20 cellular contexts compared by ENCODE assay signal in the genomic region with DNA sequence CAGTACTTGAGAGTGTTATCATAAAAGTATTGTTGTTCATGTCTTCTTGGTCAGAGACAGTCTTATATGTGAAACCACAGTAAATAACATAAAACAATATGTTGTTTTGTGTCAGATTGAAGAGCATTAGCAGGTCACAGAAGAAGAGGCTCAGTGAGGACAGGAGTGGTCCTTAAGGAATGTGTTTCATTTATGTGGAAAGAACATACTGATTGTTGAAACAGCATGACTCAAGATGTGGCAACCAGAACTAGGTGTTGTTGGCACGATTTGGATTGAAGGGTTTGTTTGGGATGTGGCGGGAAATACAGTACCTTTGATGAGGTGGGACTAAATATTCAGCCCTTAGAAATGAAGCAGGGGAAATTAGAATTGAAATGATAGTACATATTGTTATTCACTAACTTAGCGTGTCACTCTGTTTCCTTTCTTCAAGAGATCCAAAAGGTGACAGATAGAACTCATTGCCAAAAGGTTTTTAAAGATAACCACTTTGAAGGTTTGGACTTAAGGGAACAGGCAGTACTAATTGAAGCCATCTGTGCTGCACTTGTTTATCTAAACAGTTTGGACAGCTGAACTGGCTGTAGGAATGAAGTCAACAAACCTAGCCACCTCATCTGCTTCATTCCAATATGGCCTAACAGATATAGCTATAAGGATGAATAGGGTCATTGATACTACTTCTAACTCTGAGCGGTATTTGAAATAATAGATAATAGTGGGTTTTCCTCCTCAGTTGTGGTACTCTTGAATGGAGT. TPM values are rescaled to one million over a fixed set of nuclear protein-coding genes. Genes with fewer than 3 reads are reported as not detected.
DNase-seq lines count a peak whose midpoint lies in the region; ATAC-seq, FAIRE-seq and TF ChIP-seq lines count a peak whose summit lies in the region.
"Had no signal": no experiment of that assay in that cellular context is flagged by ENCODE, and none has a peak within 500 bp of the region (broad histone marks: within the 10 kb centered on the region; RNA-seq: fewer than 3 reads in every experiment).

No MANE protein-coding gene starts in this region.

- peaks cover 0 to 7% (median 0%) of the 10 kb centered on the region in 4 donors for H3K4me1 ChIP-seq in right lobe of liver
- H3K4me1 ChIP-seq in HepG2 (ENCODE audit: insufficient read depth, low read length) = peaks cover 14% of the 10 kb centered on the region
- H3K4me1 ChIP-seq: uterus had no signal

- peaks cover 72% of the 10 kb centered on the region for H3K4me1 Mint-ChIP-seq in activated B cell treated with CpG ODN at 0.5 μM for 24 hours
- peaks cover 24 to 51% of the 10 kb centered on the region in 2 donors for H3K4me1 Mint-ChIP-seq in stimulated activated naive B cell treated with anti-CD40 and anti-IgM and Interleukin-4, amounts not matched to agents 10 μg/mL and 1 μg/mL and 100 μg/mL, for 72 hours
- H3K4me1 Mint-ChIP-seq: activated naive CD8-positive, alpha-beta T cell treated with anti-CD3 and anti-CD28 coated beads, Interleukin-2, amount 50 U/mL, for 24 hours; CD8-positive, alpha-beta memory T cell had no signal

- DNase-seq in right lobe of liver (no peak), HepG2 (ENCODE audit: low spot score) (no peak), activated B cell treated with CpG ODN at 0.5 μM for 24 hours (no peak), fibroblast of peridontal ligament (ENCODE audit: extremely low read depth) (peak; percentile 64), WERI-Rb-1 (no peak), ecto neural progenitor cell (ENCODE audit: low spot score) (no peak)
- no peak for DNase-seq in stimulated activated naive B cell treated with anti-CD40 and anti-IgM and Interleukin-4, amounts not matched to agents 10 μg/mL and 1 μg/mL and 100 μg/mL, for 72 hours
- DNase-seq in activated naive CD4-positive, alpha-beta T cell treated with Interleukin-2 at 50 U/mL for 16 hours = no peak
- DNase-seq: activated CD8-positive, alpha-beta T cell treated with anti-CD3 and anti-CD28 coated beads for 36 hours; activated naive CD8-positive, alpha-beta T cell treated with anti-CD3 and anti-CD28 coated beads, Interleukin-2, amount 50 U/mL, for 24 hours; CD8-positive, alpha-beta memory T cell; kidney glomerular epithelial cell; NCI-H1092 treated with DMSO at 0.1 percent for 48 hours; NCI-H226; stimulated activated CD4-positive, alpha-beta T cell treated with anti-CD3 and anti-CD28 coated beads, Interleukin-15, amount 100 ng/mL, for 24 hours; uterus had no signal

- no peak for FAIRE-seq in HepG2 (lab: Jason Lieb, UNC)
- FAIRE-seq: endothelial cell of umbilical vein had no signal

- ATAC-seq in right lobe of liver = peak; percentile 34 to 62 (median 49)
- no peak for ATAC-seq in HepG2
- ATAC-seq in activated B cell treated with CpG ODN at 0.5 μM for 24 hours (ENCODE audit: low read depth) = no peak
- no peak for ATAC-seq in stimulated activated naive B cell treated with anti-CD40 and anti-IgM and Interleukin-4, amounts not matched to agents 10 μg/mL and 1 μg/mL and 100 μg/mL, for 72 hours (replicated peaks)
- ATAC-seq: activated CD8-positive, alpha-beta T cell treated with anti-CD3 and anti-CD28 coated beads for 36 hours; activated naive CD8-positive, alpha-beta T cell treated with anti-CD3 and anti-CD28 coated beads, Interleukin-2, amount 50 U/mL, for 24 hours; HCT116 had no signal

- H3K9me3 Mint-ChIP-seq in activated B cell treated with CpG ODN at 0.5 μM for 24 hours = peaks cover 5% of the 10 kb centered on the region
- H3K9me3 Mint-ChIP-seq in stimulated activated naive B cell treated with anti-CD40 and anti-IgM and Interleukin-4, amounts not matched to agents 10 μg/mL and 1 μg/mL and 100 μg/mL, for 72 hours = peaks cover 3 to 4% of the 10 kb centered on the region in 2 donors

- CTCF ChIA-PET in HepG2 (lab: Yijun Ruan, JAX; ENCODE audit: low intra/inter-chr PET ratio, low total read pairs) = no interaction called here
- CTCF ChIA-PET in activated B cell treated with CpG ODN at 0.5 μM for 24 hours (lab: Charles Lee) = interaction anchor here (1.1 to 1.8 kb wide), 4 partner anchors 12 to 197 kb away, joined by 3 to 7 read pairs (median 4); no protein-coding TSS in a partner anchor

- TF ChIP-seq RAD21 in HepG2 (CRISPR knock-in tag; IDR thresholded peaks at IDR 0.05) = no peak

- H3K27me3 Mint-ChIP-seq in activated B cell treated with CpG ODN at 0.5 μM for 24 hours = no peaks in the 10 kb centered on the region
- H3K27me3 Mint-ChIP-seq in stimulated activated naive B cell treated with anti-CD40 and anti-IgM and Interleukin-4, amounts not matched to agents 10 μg/mL and 1 μg/mL and 100 μg/mL, for 72 hours = no peaks in the 10 kb centered on the region
- H3K27me3 Mint-ChIP-seq: activated CD8-positive, alpha-beta T cell treated with anti-CD3 and anti-CD28 coated beads for 36 hours; activated naive CD8-positive, alpha-beta T cell treated with anti-CD3 and anti-CD28 coated beads, Interleukin-2, amount 50 U/mL, for 24 hours; progenitor cell of endocrine pancreas had no signal

- H3K79me2 ChIP-seq in HepG2 (ENCODE audit: insufficient read depth, low read length) = peaks cover 9% of the 10 kb centered on the region

- H3K9me3 ChIP-seq in right lobe of liver = no peaks in the 10 kb centered on the region
- 0 out of 2 replicates have a peak, but pooled peaks cover 6% of the 10 kb centered on the region for H3K9me3 ChIP-seq in HepG2 (ENCODE audit: low read length)
- H3K9me3 ChIP-seq in WERI-Rb-1 (ENCODE audit: severe bottlenecking) = no peaks in the 10 kb centered on the region
- H3K9me3 ChIP-seq: uterus had no signal

- WGBS in right lobe of liver (ENCODE audit: insufficient coverage, low coverage, low lambda C conversion rate, missing lambda C conversion rate) = 63% methylated on average over 4 of the region's 4 CpGs
- WGBS in HepG2 (ENCODE audit: low lambda C conversion rate) = 90% methylated on average over 4 of the region's 4 CpGs

- H3K4me3 ChIP-seq in right lobe of liver = no peak overlapping the region
- H3K4me3 ChIP-seq in HepG2 (replicated peaks in 1 of 3; ENCODE audit: insufficient read depth in 1 of 3, low read depth in 2 of 3, low read length in 3 of 3) = no peak overlapping the region
- H3K4me3 ChIP-seq in WERI-Rb-1 (ENCODE audit: low read depth, low read length) = no peak overlapping the region
- H3K4me3 ChIP-seq: hepatocyte, uterus had no signal

- H3K27me3 ChIP-seq in right lobe of liver (no peaks in the 10 kb centered on the region), HepG2 (ENCODE audit: control insufficient read depth in 1 of 2, insufficient read depth in 2 of 2, low read length in 2 of 2) (no peaks in the 10 kb centered on the region), WERI-Rb-1 (ENCODE audit: insufficient read depth, low read depth, severe bottlenecking) (no peaks in the 10 kb centered on the region)
- H3K27me3 ChIP-seq: hepatocyte, uterus had no signal

- H4K20me1 ChIP-seq in HepG2 (ENCODE audit: insufficient read depth, low read length) = no peaks in the 10 kb centered on the region

- TF ChIP-seq POLR2A in right lobe of liver (IDR thresholded peaks at IDR 0.05) = no peak
- no peak for TF ChIP-seq POLR2A in HepG2 (IDR thresholded peaks at IDR 0.05; ENCODE audit: insufficient read depth in 1 of 2, low read depth in 2 of 2, low read length in 2 of 2)

- TF ChIP-seq EP300 in HepG2 (IDR thresholded peaks at IDR 0.05; ENCODE audit: low read depth in 2 of 2, low read length in 2 of 2) = no peak
- TF ChIP-seq EP300 in HepG2 (CRISPR knock-in tag; IDR thresholded peaks at IDR 0.05; ENCODE audit: borderline replicate concordance) = no peak

- H2AFZ ChIP-seq in HepG2 (ENCODE audit: low read length) = no peak overlapping the region
- H2AFZ ChIP-seq: hepatocyte had no signal

- peaks cover 90% of the 10 kb centered on the region for H3K36me3 Mint-ChIP-seq in activated B cell treated with CpG ODN at 0.5 μM for 24 hours (ENCODE audit: low read depth)
- H3K36me3 Mint-ChIP-seq in stimulated activated naive B cell treated with anti-CD40 and anti-IgM and Interleukin-4, amounts not matched to agents 10 μg/mL and 1 μg/mL and 100 μg/mL, for 72 hours = peaks cover 48 to 73% of the 10 kb centered on the region in 2 donors

- H3K36me3 ChIP-seq in right lobe of liver = peaks cover 0 to 3% (median 0%) of the 10 kb centered on the region in 4 donors
- H3K36me3 ChIP-seq in HepG2 (replicated peaks in 1 of 2; ENCODE audit: control insufficient read depth in 1 of 2, insufficient read depth in 2 of 2, low read length in 2 of 2) = peaks cover 4 to 23% of the 10 kb centered on the region in 2 experiments; a peak in 3 of 5 replicates
- H3K36me3 ChIP-seq in WERI-Rb-1 = peaks cover 37% of the 10 kb centered on the region
- H3K36me3 ChIP-seq: uterus had no signal

- BruUV-seq in HepG2 (replicated peaks; lab: Mats Ljungman, UMichigan) = no TSS peak

- TF ChIP-seq CTCF in right lobe of liver (IDR thresholded peaks at IDR 0.05) (no peak), HepG2 (CRISPR knock-in tag; IDR thresholded peaks at IDR 0.05) (no peak), activated B cell treated with CpG ODN at 0.5 μM for 24 hours (IDR thresholded peaks at IDR 0.05) (no peak), WERI-Rb-1 (IDR thresholded peaks at IDR 0.05; ENCODE audit: low read depth, low read length) (no peak)

- no peak overlapping the region for H3K9ac ChIP-seq in HepG2 (ENCODE audit: insufficient read depth, low read depth, low read length)

- POLR2A ChIA-PET in HepG2 (lab: Yijun Ruan, JAX) = interaction anchor here (1.0 to 1.3 kb wide), 2 partner anchors 13 to 197 kb away, joined by 3 read pairs; no protein-coding TSS in a partner anchor
- POLR2A ChIA-PET in activated B cell treated with CpG ODN at 0.5 μM for 24 hours (lab: Charles Lee) = interaction anchor here (0.6 to 1.7 kb wide), 5 partner anchors 11 to 196 kb away, joined by 3 to 6 read pairs (median 5); partner anchors contain the start of gene RALGPS2

- in situ Hi-C loops in HepG2 (cut with HindIII; ENCODE audit: extremely low pct_ligation_motif_present, low pct_unique_long_range_greater_than_20kb) = loop anchor here (25.0 kb wide), 1 partner anchor 427 kb away; no protein-coding TSS in a partner anchor

- intact Hi-C loops in right lobe of liver (cut with DNase I) (no loop called here), HepG2 (cut with micrococcal nuclease; ENCODE audit: unreplicated experiment) (no loop called here), activated B cell treated with CpG ODN at 0.5 μM for 24 hours (cut with micrococcal nuclease) (loop anchor here (2.0 to 5.0 kb wide), 2 partner anchors 21 to 33 kb away; no protein-coding TSS in a partner anchor)

- peak overlapping the region; percentile 73 for H3K27ac Mint-ChIP-seq in activated B cell treated with CpG ODN at 0.5 μM for 24 hours
- peak overlapping the region; percentile 31 for H3K27ac Mint-ChIP-seq in stimulated activated naive B cell treated with anti-CD40 and anti-IgM and Interleukin-4, amounts not matched to agents 10 μg/mL and 1 μg/mL and 100 μg/mL, for 72 hours
- H3K27ac Mint-ChIP-seq: activated CD8-positive, alpha-beta T cell treated with anti-CD3 and anti-CD28 coated beads for 36 hours; activated naive CD8-positive, alpha-beta T cell treated with anti-CD3 and anti-CD28 coated beads, Interleukin-2, amount 50 U/mL, for 24 hours; CD8-positive, alpha-beta memory T cell; progenitor cell of endocrine pancreas had no signal

- H3K27ac ChIP-seq in right lobe of liver = peak overlapping the region in 1 of 3 donors; percentile 3
- no peak overlapping the region for H3K27ac ChIP-seq in HepG2 (ENCODE audit: extremely low read length, insufficient read depth, low read length)
- no peak overlapping the region for H3K27ac ChIP-seq in WERI-Rb-1
- H3K27ac ChIP-seq: hepatocyte, uterus had no signal

- H3K4me2 ChIP-seq in HepG2 (ENCODE audit: low read depth, low read length) = no peak overlapping the region
- H3K4me2 ChIP-seq: hepatocyte had no signal

- H3K4me3 Mint-ChIP-seq in activated B cell treated with CpG ODN at 0.5 μM for 24 hours = no peak overlapping the region
- H3K4me3 Mint-ChIP-seq in stimulated activated naive B cell treated with anti-CD40 and anti-IgM and Interleukin-4, amounts not matched to agents 10 μg/mL and 1 μg/mL and 100 μg/mL, for 72 hours = no peak overlapping the region
- H3K4me3 Mint-ChIP-seq: activated CD8-positive, alpha-beta T cell treated with anti-CD3 and anti-CD28 coated beads for 36 hours; activated naive CD8-positive, alpha-beta T cell treated with anti-CD3 and anti-CD28 coated beads, Interleukin-2, amount 50 U/mL, for 24 hours; CD8-positive, alpha-beta memory T cell had no signal

RNA-seq across cellular contexts. Expression of gene RALGPS2, which starts 14.4 kb away (rescaled TPM):
- total RNA-seq in right lobe of liver (10 to 100 TPM; 21.0 to 38.3 (median 28.4) TPM), HepG2 (2016; rRNA removed; fragmentation: Illumina TruSeq; extraction: Trizol) (36.0 and 58.5 TPM in 2 replicates), activated B cell treated with CpG ODN at 0.5 μM for 24 hours (171 and 207 TPM in 2 replicates)
- total RNA-seq in HepG2 (2016; cell fraction: cytosol; rRNA removed; fragmentation: Illumina TruSeq; extraction: Trizol; ENCODE audit: low read depth) = 6.8 and 7.6 TPM in 2 replicates
- 35.5 and 53.0 TPM in 2 replicates for total RNA-seq in HepG2 (2016; cell fraction: insoluble cytoplasmic fraction; rRNA removed; fragmentation: Illumina TruSeq; extraction: Trizol)
- 22.3 and 27.2 TPM in 2 replicates for total RNA-seq in HepG2 (2016; cell fraction: membrane; rRNA removed; fragmentation: Illumina TruSeq; extraction: Trizol)
- total RNA-seq in HepG2 (2016; cell fraction: nucleus; rRNA removed; fragmentation: Illumina TruSeq; extraction: Trizol) = 42.6 and 46.4 TPM in 2 replicates
- polyA plus RNA-seq in HepG2 (2011; rRNA removed) = 14.4 and 15.6 TPM in 2 replicates
- polyA plus RNA-seq in HepG2 (2011; cell fraction: cytosol; rRNA removed) = 4.4 and 7.3 TPM in 2 replicates
- polyA plus RNA-seq in HepG2 (2011; cell fraction: nucleus; rRNA removed) = 20.7 and 26.9 TPM in 2 replicates
- 15.1 and 24.2 TPM in 2 replicates for polyA plus RNA-seq in HepG2 (2012)
- polyA plus RNA-seq in HepG2 (2016; cell fraction: cytosol; fragmentation: Illumina TruSeq; extraction: Trizol; ENCODE audit: low read depth) = 2.5 and 3.0 TPM in 2 replicates
- polyA plus RNA-seq in HepG2 (2016; cell fraction: insoluble cytoplasmic fraction; fragmentation: Illumina TruSeq; extraction: Trizol; ENCODE audit: low read depth) = 23.3 and 24.9 TPM in 2 replicates
- 6.2 and 6.7 TPM in 2 replicates for polyA plus RNA-seq in HepG2 (2016; cell fraction: membrane; fragmentation: Illumina TruSeq; extraction: Trizol; ENCODE audit: low read depth)
- 36.6 and 47.8 TPM in 2 replicates for polyA plus RNA-seq in HepG2 (2016; cell fraction: nucleus; fragmentation: Illumina TruSeq; extraction: Trizol; ENCODE audit: insufficient read depth, low read depth)
- polyA minus RNA-seq in HepG2 (2011; rRNA and poly(A)+ RNA removed; ENCODE audit: low replicate concordance) = 12.8 and 14.0 TPM in 2 replicates
- polyA minus RNA-seq in HepG2 (2011; cell fraction: cytosol; rRNA and poly(A)+ RNA removed) = 29.6 and 36.9 TPM in 2 replicates
- polyA minus RNA-seq in HepG2 (2011; cell fraction: nucleus; rRNA and poly(A)+ RNA removed) = 138 and 149 TPM in 2 replicates

Comparison
In these comparisons a context has a peak if more than half of its experiments do, and no peak if none do; other contexts are left out.
1. ATAC-seq: peak in right lobe of liver (4 of 4); none in HepG2 (single experiment), activated B cell treated with CpG ODN at 0.5 μM for 24 hours (single experiment) and stimulated activated naive B cell treated with anti-CD40 and anti-IgM and Interleukin-4, amounts not matched to agents 10 μg/mL and 1 μg/mL and 100 μg/mL, for 72 hours (0 of 2).